In genomic region chr2:54107455-54107764, GRCh38 we compare ENCODE assay signal across 12 cellular contexts.
"Had no signal": no experiment of that assay in that cellular context is flagged by ENCODE, and none has a peak within 500 bp of the region (broad histone marks: within the 10 kb centered on the region; RNA-seq: fewer than 3 reads in every experiment).

No MANE protein-coding gene starts in this region.

- H3K4me3 ChIP-seq: lung, skin epidermis, stomach, tibial artery had no signal

- H3K4me3 Mint-ChIP-seq: activated B cell treated with CpG ODN at 0.5 μM for 24 hours; activated CD4-positive, alpha-beta T cell treated with anti-CD3 and anti-CD28 coated beads, Interleukin-2, amount 10 ng/mL, durations not matched to agents 24 days and 14 days; activated naive CD8-positive, alpha-beta T cell treated with anti-CD3 and anti-CD28 coated beads, Interleukin-2, amount 50 U/mL, for 24 hours; effector memory CD8-positive, alpha-beta T cell; natural killer cell treated with Interleukin-12 subunit alpha and Interleukin-12 subunit beta and Interleukin-15 and Interleukin-18, amount 100 ng/mL, for 72 hours; T-helper 17 cell had no signal

- H3K36me3 ChIP-seq: stomach, tibial artery had no signal

- H3K27me3 Mint-ChIP-seq: activated B cell treated with CpG ODN at 0.5 μM for 24 hours; activated naive CD8-positive, alpha-beta T cell treated with anti-CD3 and anti-CD28 coated beads, Interleukin-2, amount 50 U/mL, for 24 hours; T-helper 17 cell had no signal

- H3K27me3 ChIP-seq: stomach, tibial artery had no signal

- DNase-seq: activated B cell treated with CpG ODN at 0.5 μM for 24 hours; activated CD8-positive, alpha-beta memory T cell treated with anti-CD3 and anti-CD28 coated beads for 24 hours; cortex of kidney; tibial artery had no signal

- H3K9me3 Mint-ChIP-seq: activated B cell treated with CpG ODN at 0.5 μM for 24 hours; activated CD4-positive, alpha-beta T cell treated with anti-CD3 and anti-CD28 coated beads, Interleukin-2, amount 10 ng/mL, durations not matched to agents 24 days and 14 days; activated naive CD8-positive, alpha-beta T cell treated with anti-CD3 and anti-CD28 coated beads, Interleukin-2, amount 50 U/mL, for 24 hours; effector memory CD8-positive, alpha-beta T cell; natural killer cell treated with Interleukin-12 subunit alpha and Interleukin-12 subunit beta and Interleukin-15 and Interleukin-18, amount 100 ng/mL, for 72 hours had no signal

- H3K27ac Mint-ChIP-seq: activated CD4-positive, alpha-beta T cell treated with anti-CD3 and anti-CD28 coated beads, Interleukin-2, amount 10 ng/mL, durations not matched to agents 24 days and 14 days; activated naive CD8-positive, alpha-beta T cell treated with anti-CD3 and anti-CD28 coated beads, Interleukin-2, amount 50 U/mL, for 24 hours; effector memory CD8-positive, alpha-beta T cell; natural killer cell treated with Interleukin-12 subunit alpha and Interleukin-12 subunit beta and Interleukin-15 and Interleukin-18, amount 100 ng/mL, for 72 hours; T-helper 17 cell had no signal

- H3K36me3 Mint-ChIP-seq: natural killer cell treated with Interleukin-12 subunit alpha and Interleukin-12 subunit beta and Interleukin-15 and Interleukin-18, amount 100 ng/mL, for 72 hours had no signal

- H3K27ac ChIP-seq: skin epidermis, stomach had no signal

- H3K9me3 ChIP-seq: stomach, tibial artery had no signal
